10 cellular contexts compared by ENCODE assay signal in genomic region chr3:40877651-40878463, GRCh38.
DNase-seq lines count a peak whose midpoint lies in the region; ATAC-seq and TF ChIP-seq lines count a peak whose summit lies in the region.
"Had no signal": no experiment of that assay in that cellular context is flagged by ENCODE, and none has a peak within 500 bp of the region (broad histone marks: within the 10 kb centered on the region; RNA-seq: fewer than 3 reads in every experiment).

No MANE protein-coding gene starts in this region.

- H3K9ac ChIP-seq in GM23248 (no peak overlapping the region), colonic mucosa (ENCODE audit: low read depth in 2 of 2, low read length in 2 of 2) (no peak overlapping the region)

- no peak overlapping the region for H3K4me3 ChIP-seq in GM23248
- no peak overlapping the region for H3K4me3 ChIP-seq in colonic mucosa

- intact Hi-C loops in colonic mucosa (cut with DNase I) (no loop called here), sciatic nerve (cut with DNase I) (no loop called here)

- H3F3A ChIP-seq in GM23248 (ENCODE audit: insufficient read depth): no peaks in the 10 kb centered on the region

- no peak overlapping the region for H3K4me2 ChIP-seq in GM23248 (ENCODE audit: unreplicated experiment)

- DNase-seq in GM23248 (peak; percentile 30), colonic mucosa (peak; percentile 28), left kidney (ENCODE audit: low read depth, low spot score) (peak; percentile 18), sciatic nerve (ENCODE audit: low spot score) (peak; percentile 77), SHP77 treated with DMSO at 0.1 percent for 48 hours (lab: John Stamatoyannopoulos, UW) (no peak), NCI-H187 (lab: John Stamatoyannopoulos, UW) (no peak), glomerular visceral epithelial cell (ENCODE audit: extremely low spot score) (no peak)
- DNase-seq: activated CD4-positive, alpha-beta T cell treated with anti-CD3 and anti-CD28 coated beads, Interleukin-2, amount 10 ng/mL, durations not matched to agents 24 days and 14 days; CD4-positive, CD25-positive, alpha-beta regulatory T cell had no signal

- H2AFZ ChIP-seq in GM23248: peak overlapping the region; percentile 48; the same call in 1 of the 2 replicates

- ATAC-seq in sciatic nerve (peak; percentile 90), GM18502 (IDR thresholded peaks at IDR 0.05; ENCODE audit: poor library complexity, unreplicated experiment) (no peak)

- no peak for TF ChIP-seq CTCF in colonic mucosa (IDR thresholded peaks at IDR 0.05)

- in situ Hi-C loops in GM23248 (cut with MboI): no loop called here

- H3K36me3 ChIP-seq in GM23248 (ENCODE audit: low read depth): no peaks in the 10 kb centered on the region
- H3K36me3 ChIP-seq in colonic mucosa: no peaks in the 10 kb centered on the region

- WGBS in GM23248 (ENCODE audit: low coverage in 1 of 2, low lambda C conversion rate in 2 of 2, missing lambda C conversion rate in 2 of 2), 2 experiments: 7 to 11% methylated on average over 11 of the region's 11 CpGs

- H3K9me3 ChIP-seq in GM23248 (ENCODE audit: low read depth): no peaks in the 10 kb centered on the region
- no peaks in the 10 kb centered on the region for H3K9me3 ChIP-seq in colonic mucosa

- no peaks in the 10 kb centered on the region for H3K27me3 ChIP-seq in GM23248 (replicated peaks; ENCODE audit: insufficient read depth)
- no peaks in the 10 kb centered on the region for H3K27me3 ChIP-seq in colonic mucosa

- H3K4me1 ChIP-seq in GM23248 (ENCODE audit: insufficient read depth) (no peaks in the 10 kb centered on the region), colonic mucosa (no peaks in the 10 kb centered on the region)

- no peaks in the 10 kb centered on the region for H4K20me1 ChIP-seq in GM23248 (ENCODE audit: insufficient read depth)

- no peaks in the 10 kb centered on the region for H3K79me2 ChIP-seq in GM23248 (ENCODE audit: insufficient read depth)

- H3K27ac ChIP-seq in GM23248 (no peak overlapping the region), colonic mucosa (no peak overlapping the region)

- no peaks in the 10 kb centered on the region for H3K9me2 ChIP-seq in GM23248 (ENCODE audit: insufficient read depth)

Comparison
In these comparisons a context has a peak if more than half of its experiments do, and no peak if none do; other contexts are left out.
1. DNase-seq: peak in GM23248 (single experiment), colonic mucosa (single experiment), left kidney (single experiment) and sciatic nerve (single experiment); none in SHP77 treated with DMSO at 0.1 percent for 48 hours (single experiment), NCI-H187 (0 of 2) and glomerular visceral epithelial cell (single experiment).